In genomic region chr17:7703584-7704574, GRCh38 we compare ENCODE assay signal across 1 cellular context.
TF ChIP-seq lines count a peak whose summit lies in the region.

No MANE protein-coding gene starts in this region.

TF ChIP-seq in WTC11, 78 proteins besides CTCF, POLR2A, EP300 and RAD21 (continued from another document):
- no peak for TF ChIP-seq TCF7 (CRISPR knock-in tag; IDR thresholded peaks at IDR 0.05; ENCODE audit: low read depth)
